5 cellular contexts compared by ENCODE assay signal in genomic region chr19:30927705-30928104, GRCh38.
"Had no signal": no experiment of that assay in that cellular context is flagged by ENCODE, and none has a peak within 500 bp of the region (broad histone marks: within the 10 kb centered on the region; RNA-seq: fewer than 3 reads in every experiment).

No MANE protein-coding gene starts in this region.

- H3K4me3 ChIP-seq: K562 had no signal

- H3K27ac ChIP-seq: HL-60 had no signal

- DNase-seq: IMR-90, KBM-7, KG1 had no signal
